ENCODE assay signal across 24 cellular contexts in genomic region chr11:26204110-26204509, GRCh38.
"Had no signal": no experiment of that assay in that cellular context is flagged by ENCODE, and none has a peak within 500 bp of the region (broad histone marks: within the 10 kb centered on the region; RNA-seq: fewer than 3 reads in every experiment).

No MANE protein-coding gene starts in this region.

- H3K36me3 ChIP-seq: brain microvascular endothelial cell, gastroesophageal sphincter, tibial nerve had no signal

- H3K9me3 ChIP-seq: gastroesophageal sphincter, tibial nerve had no signal

- ATAC-seq: gastroesophageal sphincter; left cardiac atrium; naive thymus-derived CD4-positive, alpha-beta T cell; right cardiac atrium; T-helper 17 cell had no signal

- H3K27ac ChIP-seq: brain microvascular endothelial cell, gastroesophageal sphincter, hepatocyte, parathyroid adenoma, tibial nerve had no signal

- DNase-seq: activated CD4-positive, alpha-beta memory T cell treated with anti-CD3 and anti-CD28 coated beads for 36 hours; activated CD4-positive, alpha-beta T cell treated with anti-CD3 and anti-CD28 coated beads, Interleukin-2, amount 10 ng/mL, durations not matched to agents 24 days and 14 days; activated CD4-positive, CD25-positive, alpha-beta regulatory T cell treated with anti-CD3 and anti-CD28 coated beads, Interleukin-2, amount 50 U/mL, for 72 hours; activated CD8-positive, alpha-beta memory T cell treated with anti-CD3 and anti-CD28 coated beads, Interleukin-2, amount 50 U/mL, for 48 hours; activated gamma-delta T cell; activated naive CD4-positive, alpha-beta T cell treated with anti-CD3 and anti-CD28 coated beads, Interleukin-2, amount 10 ng/mL, durations not matched to agents 7 days and 5 days; activated naive CD8-positive, alpha-beta T cell treated with anti-CD3 and anti-CD28 coated beads, Interleukin-2, amount 10 ng/mL, durations not matched to agents 7 days and 5 days; activated T-cell treated with anti-CD3 and anti-CD28 coated beads, Interleukin-2, amount 50 U/mL, for 24 hours; amniotic stem cell; brain microvascular endothelial cell; cortex of kidney; left cardiac atrium; midbrain; naive thymus-derived CD4-positive, alpha-beta T cell; nucleus accumbens; right cardiac atrium; stimulated activated CD4-positive, alpha-beta T cell treated with anti-CD3 and anti-CD28 coated beads, Interleukin-15, amount 100 ng/mL, for 24 hours; stimulated activated naive CD4-positive, alpha-beta T cell; T-helper 17 cell; T1000 had no signal

- H3K4me3 ChIP-seq: gastroesophageal sphincter, hepatocyte, tibial nerve had no signal

- H3K4me1 ChIP-seq: gastroesophageal sphincter, parathyroid adenoma, tibial nerve had no signal

- H3K27me3 ChIP-seq: brain microvascular endothelial cell, gastroesophageal sphincter, hepatocyte, tibial nerve had no signal
